Comparison of ENCODE assay signal across 29 cellular contexts in genomic region chr1:209796733-209797025, GRCh38. TPM values are rescaled to one million over a fixed set of nuclear protein-coding genes. Genes with fewer than 3 reads are reported as not detected.
"Had no signal": no experiment of that assay in that cellular context is flagged by ENCODE, and none has a peak within 500 bp of the region (broad histone marks: within the 10 kb centered on the region; RNA-seq: fewer than 3 reads in every experiment).

No MANE protein-coding gene starts in this region.

- H3K4me3 ChIP-seq: cardiac muscle cell, SJSA1 had no signal

- H3K4me3 Mint-ChIP-seq: activated CD4-positive, alpha-beta memory T cell treated with anti-CD3 and anti-CD28 coated beads, Interleukin-2, amount 10 ng/mL, durations not matched to agents 7 days and 5 days; activated CD4-positive, alpha-beta T cell treated with anti-CD3 and anti-CD28 coated beads for 36 hours; activated naive CD4-positive, alpha-beta T cell treated with anti-CD3 and anti-CD28 coated beads for 36 hours; activated naive CD8-positive, alpha-beta T cell; activated T-helper 17 cell treated with anti-CD3 and anti-CD28 coated beads, Interleukin-2, amount 50 U/mL, for 72 hours; T-helper 17 cell had no signal

- H3K36me3 Mint-ChIP-seq: brain had no signal

- H3K4me1 ChIP-seq: SJSA1 had no signal

- ATAC-seq: activated CD4-positive, alpha-beta T cell treated with anti-CD3 and anti-CD28 coated beads for 36 hours; activated T-helper 17 cell treated with anti-CD3 and anti-CD28 coated beads, Interleukin-2, amount 50 U/mL, for 72 hours; PC-3; T-helper 17 cell had no signal

- H3K27ac Mint-ChIP-seq: activated CD4-positive, alpha-beta memory T cell treated with anti-CD3 and anti-CD28 coated beads, Interleukin-2, amount 10 ng/mL, durations not matched to agents 7 days and 5 days; activated CD4-positive, alpha-beta T cell treated with anti-CD3 and anti-CD28 coated beads for 36 hours; activated naive CD4-positive, alpha-beta T cell treated with anti-CD3 and anti-CD28 coated beads for 36 hours; activated naive CD8-positive, alpha-beta T cell; activated T-helper 17 cell treated with anti-CD3 and anti-CD28 coated beads, Interleukin-2, amount 50 U/mL, for 72 hours; T-helper 17 cell had no signal

- H3K9me3 Mint-ChIP-seq: activated CD4-positive, alpha-beta memory T cell treated with anti-CD3 and anti-CD28 coated beads, Interleukin-2, amount 10 ng/mL, durations not matched to agents 7 days and 5 days; activated naive CD4-positive, alpha-beta T cell treated with anti-CD3 and anti-CD28 coated beads for 36 hours; activated T-helper 17 cell treated with anti-CD3 and anti-CD28 coated beads, Interleukin-2, amount 50 U/mL, for 72 hours had no signal

- DNase-seq: activated CD4-positive, alpha-beta memory T cell treated with anti-CD3 and anti-CD28 coated beads, Interleukin-2, amount 10 ng/mL, durations not matched to agents 7 days and 5 days; activated CD4-positive, alpha-beta T cell treated with anti-CD3 and anti-CD28 coated beads for 36 hours; activated CD4-positive, alpha-beta T cell treated with anti-CD3 and anti-CD28 coated beads, Interleukin-2, amount 50 U/mL, for 1 hour; activated gamma-delta T cell; activated naive CD4-positive, alpha-beta T cell treated with anti-CD3 and anti-CD28 coated beads for 36 hours; activated T-cell treated with anti-CD3 and anti-CD28 coated beads for 4 hours; activated T-cell treated with anti-CD3 and anti-CD28 coated beads, Interleukin-2, amount 50 U/mL, for 48 hours; amygdala; NCI-H1092; NCI-H1417 treated with DMSO at 0.1 percent for 48 hours; NCI-H1694; NCI-H2029; NCI-H2107; NCI-H2171 treated with DMSO at 0.1 percent for 48 hours; NCI-H345; NCI-H510A; PC-3; SHP77; T-helper 17 cell; T-helper 9 cell; WERI-Rb-1 had no signal

- H3K27ac ChIP-seq: cardiac muscle cell, KMS-11, SJSA1, WERI-Rb-1 had no signal

- H3K36me3 ChIP-seq: cardiac muscle cell, SJSA1, WERI-Rb-1 had no signal

- H3K4me1 Mint-ChIP-seq: activated CD4-positive, alpha-beta T cell treated with anti-CD3 and anti-CD28 coated beads for 36 hours; T-helper 17 cell had no signal

RNA-seq across cellular contexts. Expression of gene IRF6, which starts 9.3 kb away (rescaled TPM):
- total RNA-seq: SJSA1 had no signal

RNA-seq across cellular contexts. Expression of gene TRAF3IP3, which starts 40.8 kb away (rescaled TPM):
- total RNA-seq: astrocyte, MCF 10A, PC-3, SJSA1 had no signal
